ENCODE assay signal across 8 cellular contexts in genomic region chr15:63509933-63510547, GRCh38. TPM values are rescaled to one million over a fixed set of nuclear protein-coding genes. Genes with fewer than 3 reads are reported as not detected.
DNase-seq lines count a peak whose midpoint lies in the region; ATAC-seq and TF ChIP-seq lines count a peak whose summit lies in the region.

No MANE protein-coding gene starts in this region.

- no peaks in the 10 kb centered on the region for H3K27me3 Mint-ChIP-seq in activated T-cell treated with anti-CD3 and anti-CD28 coated beads, Interleukin-2, amount 50 U/mL, for 72 hours (ENCODE audit: low read depth)
- no peaks in the 10 kb centered on the region for H3K27me3 Mint-ChIP-seq in activated naive CD8-positive, alpha-beta T cell
- no peaks in the 10 kb centered on the region for H3K27me3 Mint-ChIP-seq in type B pancreatic cell

- peaks cover 0 to 2% of the 10 kb centered on the region in 2 donors for H3K36me3 Mint-ChIP-seq in activated T-cell treated with anti-CD3 and anti-CD28 coated beads, Interleukin-2, amount 50 U/mL, for 72 hours (ENCODE audit: insufficient read depth in 2 of 2)
- H3K36me3 Mint-ChIP-seq in activated naive CD8-positive, alpha-beta T cell: no peaks in the 10 kb centered on the region
- no peaks in the 10 kb centered on the region for H3K36me3 Mint-ChIP-seq in type B pancreatic cell

- peak overlapping the region; percentile 98 for H3K27ac Mint-ChIP-seq in activated T-cell treated with anti-CD3 and anti-CD28 coated beads, Interleukin-2, amount 50 U/mL, for 72 hours
- peak overlapping the region; percentile 93 for H3K27ac Mint-ChIP-seq in activated naive CD8-positive, alpha-beta T cell
- H3K27ac Mint-ChIP-seq in type B pancreatic cell: no peak overlapping the region

- no peak for DNase-seq in activated T-cell treated with anti-CD3 and anti-CD28 coated beads, Interleukin-2, amount 50 U/mL, for 72 hours
- no peak for DNase-seq in activated T-cell treated with anti-CD3 and anti-CD28 coated beads, Interleukin-2, amount 50 U/mL, for 1 hour
- DNase-seq in foreskin melanocyte (peak; percentile 21), type B pancreatic cell (ENCODE audit: extremely low spot score, unreplicated experiment) (no peak), NCI-H2196 (lab: John Stamatoyannopoulos, UW; ENCODE audit: unreplicated experiment) (no peak), nucleus accumbens (lab: John Stamatoyannopoulos, UW) (no peak)

- no peaks in the 10 kb centered on the region for H3K9me3 Mint-ChIP-seq in activated T-cell treated with anti-CD3 and anti-CD28 coated beads, Interleukin-2, amount 50 U/mL, for 72 hours
- no peaks in the 10 kb centered on the region for H3K9me3 Mint-ChIP-seq in activated naive CD8-positive, alpha-beta T cell (ENCODE audit: low read depth)
- H3K9me3 Mint-ChIP-seq in type B pancreatic cell: no peaks in the 10 kb centered on the region

- H3K4me3 Mint-ChIP-seq in activated T-cell treated with anti-CD3 and anti-CD28 coated beads, Interleukin-2, amount 50 U/mL, for 72 hours: peak overlapping the region; percentile 77 to 96
- H3K4me3 Mint-ChIP-seq in activated naive CD8-positive, alpha-beta T cell: peak overlapping the region; percentile 91
- H3K4me3 Mint-ChIP-seq in type B pancreatic cell: peak overlapping the region; percentile 9

- peaks cover 88% of the 10 kb centered on the region for H3K4me1 Mint-ChIP-seq in activated T-cell treated with anti-CD3 and anti-CD28 coated beads, Interleukin-2, amount 50 U/mL, for 72 hours (ENCODE audit: low read depth)
- H3K4me1 Mint-ChIP-seq in activated naive CD8-positive, alpha-beta T cell (ENCODE audit: low read depth): peaks cover 92% of the 10 kb centered on the region
- peaks cover 58% of the 10 kb centered on the region for H3K4me1 Mint-ChIP-seq in type B pancreatic cell (ENCODE audit: unreplicated experiment)

- no peak for TF ChIP-seq CTCF in type B pancreatic cell (conservative IDR thresholded peaks at IDR 0.05)

- ATAC-seq in activated T-cell treated with anti-CD3 and anti-CD28 coated beads, Interleukin-2, amount 50 U/mL, for 72 hours (replicated peaks in 1 of 2): peak; percentile 68 to 69
- ATAC-seq in GM19455 (IDR thresholded peaks at IDR 0.05; ENCODE audit: unreplicated experiment): no peak

RNA-seq across cellular contexts. Expression of gene USP3, which starts 5.6 kb away (rescaled TPM):
- total RNA-seq in activated T-cell treated with anti-CD3 and anti-CD28 coated beads, Interleukin-2, amount 50 U/mL, for 72 hours: 10 to 100 TPM; 66.5 to 78.0 TPM
- total RNA-seq in type B pancreatic cell (ENCODE audit: low replicate concordance): 42.3 and 57.3 TPM in 2 replicates

Comparison
In these comparisons a context has a peak if more than half of its experiments do, and no peak if none do; other contexts are left out.
1. H3K4me3 Mint-ChIP-seq: peak in every context shown above with its lines; median percentile 91 in activated naive CD8-positive, alpha-beta T cell; 86 in activated T-cell treated with anti-CD3 and anti-CD28 coated beads, Interleukin-2, amount 50 U/mL, for 72 hours; 9 in type B pancreatic cell.